ENCODE assay signal across 14 cellular contexts in genomic region chr13:50016421-50016820, GRCh38. TPM values are rescaled to one million over a fixed set of nuclear protein-coding genes. Genes with fewer than 3 reads are reported as not detected.
DNase-seq lines count a peak whose midpoint lies in the region; ATAC-seq and TF ChIP-seq lines count a peak whose summit lies in the region.
"Had no signal": no experiment of that assay in that cellular context is flagged by ENCODE, and none has a peak within 500 bp of the region (broad histone marks: within the 10 kb centered on the region; RNA-seq: fewer than 3 reads in every experiment).

No MANE protein-coding gene starts in this region.

- H3K4me3 ChIP-seq in heart left ventricle = no peak overlapping the region
- H3K4me3 ChIP-seq in thoracic aorta = no peak overlapping the region
- H3K4me3 ChIP-seq: suprapubic skin had no signal

- no peaks in the 10 kb centered on the region for H3K27me3 ChIP-seq in heart left ventricle
- H3K27me3 ChIP-seq in thoracic aorta (replicated peaks; ENCODE audit: insufficient read depth) = no peaks in the 10 kb centered on the region
- H3K27me3 ChIP-seq: suprapubic skin had no signal

- H3K4me1 ChIP-seq in heart left ventricle (peaks cover 0 to 45% (median 27%) of the 10 kb centered on the region in 12 donors), thoracic aorta (ENCODE audit: control insufficient read depth in 1 of 2, low read depth in 2 of 2) (peaks cover 27 to 39% of the 10 kb centered on the region in 2 donors)
- H3K4me1 ChIP-seq: Caco-2 had no signal

- H3K4me3 Mint-ChIP-seq in central memory CD8-positive, alpha-beta T cell = no peak overlapping the region
- H3K4me3 Mint-ChIP-seq: activated CD4-positive, alpha-beta memory T cell treated with anti-CD3 and anti-CD28 coated beads for 36 hours had no signal

- no peaks in the 10 kb centered on the region for H3K9me3 Mint-ChIP-seq in central memory CD8-positive, alpha-beta T cell
- H3K9me3 Mint-ChIP-seq: activated CD4-positive, alpha-beta memory T cell treated with anti-CD3 and anti-CD28 coated beads for 36 hours had no signal

- peak overlapping the region in 10 of 12 donors; percentile 0 to 86 (median 62) for H3K27ac ChIP-seq in heart left ventricle
- peak overlapping the region; percentile 24 to 64 for H3K27ac ChIP-seq in thoracic aorta

- peaks cover 30% of the 10 kb centered on the region for H3K4me1 Mint-ChIP-seq in central memory CD8-positive, alpha-beta T cell

- DNase-seq in heart left ventricle (no peak), Right ventricle myocardium inferior (ENCODE audit: missing footprints) (no peak), left ventricle myocardium superior (no peak), thoracic aorta (ENCODE audit: low spot score) (no peak), NCI-H446 (lab: John Stamatoyannopoulos, UW) (no peak)
- DNase-seq in central memory CD8-positive, alpha-beta T cell (ENCODE audit: low spot score in 2 of 2) = no peak
- DNase-seq: activated CD4-positive, alpha-beta memory T cell treated with anti-CD3 and anti-CD28 coated beads for 36 hours; Caco-2; effector CD8-positive, alpha-beta T cell; NCI-H187; NCI-H526 had no signal

- ATAC-seq in heart left ventricle (no peak), Right ventricle myocardium inferior (no peak), left ventricle myocardium superior (peak; percentile 20), thoracic aorta (ENCODE audit: insufficient number of reproducible peaks, low FRiP score, low read depth) (no peak), HG02610 (IDR thresholded peaks at IDR 0.05; ENCODE audit: unreplicated experiment) (no peak), HG03457 (IDR thresholded peaks at IDR 0.05; ENCODE audit: unreplicated experiment) (no peak)
- ATAC-seq in central memory CD8-positive, alpha-beta T cell (replicated peaks; ENCODE audit: extremely low read depth, poor library complexity, severe bottlenecking) = no peak

- H3K27me3 Mint-ChIP-seq in central memory CD8-positive, alpha-beta T cell = no peaks in the 10 kb centered on the region
- H3K27me3 Mint-ChIP-seq: activated CD4-positive, alpha-beta memory T cell treated with anti-CD3 and anti-CD28 coated beads for 36 hours had no signal

- H3K9me3 ChIP-seq in heart left ventricle = no peaks in the 10 kb centered on the region
- H3K9me3 ChIP-seq in thoracic aorta = no peaks in the 10 kb centered on the region
- H3K9me3 ChIP-seq: Caco-2, suprapubic skin had no signal

- H3K27ac Mint-ChIP-seq in central memory CD8-positive, alpha-beta T cell (ENCODE audit: low read depth) = peak overlapping the region; percentile 38
- H3K27ac Mint-ChIP-seq: activated CD4-positive, alpha-beta memory T cell treated with anti-CD3 and anti-CD28 coated beads for 36 hours had no signal

- no peak for TF ChIP-seq CTCF in heart left ventricle (IDR thresholded peaks at IDR 0.05)
- TF ChIP-seq CTCF in thoracic aorta (IDR thresholded peaks at IDR 0.05) = no peak

- TF ChIP-seq POLR2A in heart left ventricle (IDR thresholded peaks at IDR 0.05) = no peak

- peaks cover 0 to 68% (median 42%) of the 10 kb centered on the region in 9 donors for H3K36me3 ChIP-seq in heart left ventricle
- H3K36me3 ChIP-seq in thoracic aorta = peaks cover 13% of the 10 kb centered on the region

- peaks cover 26% of the 10 kb centered on the region for H3K36me3 Mint-ChIP-seq in central memory CD8-positive, alpha-beta T cell (ENCODE audit: insufficient read depth)

- intact Hi-C loops in heart left ventricle (cut with DNase I) = no loop called here
- intact Hi-C loops in Right ventricle myocardium inferior (cut with DNase I) = no loop called here
- intact Hi-C loops in left ventricle myocardium superior (cut with micrococcal nuclease) = no loop called here

- 67 to 80% (median 72%) methylated on average over 3 of the region's 3 CpGs for WGBS in heart left ventricle, 4 donors

RNA-seq across cellular contexts. Expression of gene KCNRG, which starts 1.2 kb away (rescaled TPM):
- total RNA-seq in heart left ventricle (1 to 10 TPM in 2 of 9 donors, under 1 TPM in 4, not detected in 3; 0.21 to 3.2 (median 0.48) TPM), Right ventricle myocardium inferior (0.22 TPM), left ventricle myocardium superior (0.32 TPM), thoracic aorta (1 to 10 TPM in 1 of 2 donors, under 1 TPM in 1; 0.54 to 2.0 TPM)
- under 1 TPM; 0.15 to 0.29 TPM for polyA plus RNA-seq in heart left ventricle
- total RNA-seq: activated CD4-positive, alpha-beta memory T cell treated with anti-CD3 and anti-CD28 coated beads for 36 hours had no signal

RNA-seq across cellular contexts. Expression of gene TRIM13, which starts 19.6 kb away (rescaled TPM):
- total RNA-seq in heart left ventricle (10 to 100 TPM; 14.6 to 26.9 (median 19.1) TPM), Right ventricle myocardium inferior (24.2 TPM), left ventricle myocardium superior (26.0 TPM), thoracic aorta (10 to 100 TPM; 22.4 to 24.4 TPM)
- 10 to 100 TPM; 14.0 to 15.2 TPM for polyA plus RNA-seq in heart left ventricle
